In the genomic region with DNA sequence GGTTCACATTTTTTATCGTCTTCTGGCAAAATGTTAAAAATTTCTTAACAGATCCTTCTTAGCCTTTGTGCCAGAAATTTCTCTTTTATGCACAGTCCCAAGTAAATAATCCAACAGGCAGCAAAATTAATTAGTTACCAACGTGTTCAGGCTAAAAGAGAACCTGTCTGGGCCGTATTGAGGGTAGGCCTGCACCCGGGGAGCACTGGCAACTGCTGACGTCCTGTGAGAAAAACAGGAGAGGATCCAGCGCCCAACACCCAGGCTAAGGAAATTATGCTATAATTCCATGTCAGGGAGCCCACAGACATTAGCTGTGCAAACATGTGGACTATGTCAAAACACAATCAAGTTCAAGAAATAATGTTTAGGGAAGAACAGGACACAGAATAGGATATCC, we compare ENCODE assay signal across 20 cellular contexts. TPM values are rescaled to one million over a fixed set of nuclear protein-coding genes. Genes with fewer than 3 reads are reported as not detected.
"Had no signal": no experiment of that assay in that cellular context is flagged by ENCODE, and none has a peak within 500 bp of the region (broad histone marks: within the 10 kb centered on the region; RNA-seq: fewer than 3 reads in every experiment).

No MANE protein-coding gene starts in this region.

- H3K9me3 ChIP-seq: stomach, vagina had no signal

- DNase-seq: activated CD4-positive, alpha-beta T cell treated with anti-CD3 and anti-CD28 coated beads for 4 hours; activated CD8-positive, alpha-beta T cell treated with anti-CD3 and anti-CD28 coated beads for 36 hours; activated effector memory CD4-positive, alpha-beta T cell treated with anti-CD3 and anti-CD28 coated beads, Interleukin-2, amount 50 U/mL, for 16 hours; activated T-cell treated with anti-CD3 and anti-CD28 coated beads, Interleukin-2, amount 50 U/mL, for 48 hours; amygdala; cortex of kidney; effector CD4-positive, alpha-beta T cell; foreskin keratinocyte; head of caudate nucleus; immature natural killer cell; left cardiac atrium; mesendoderm; natural killer cell; stimulated activated CD4-positive, alpha-beta T cell treated with anti-CD3 and anti-CD28 coated beads, Interleukin-2, amount 100 ng/mL, for 24 hours; stomach; T-helper 17 cell had no signal

- H3K27me3 ChIP-seq: foreskin keratinocyte, stomach, vagina had no signal

- H3K36me3 ChIP-seq: stomach, vagina had no signal

- H3K4me3 ChIP-seq: stomach, vagina had no signal

- H3K4me1 ChIP-seq: foreskin keratinocyte had no signal

- H3K27ac ChIP-seq: foreskin keratinocyte, vagina had no signal

RNA-seq across cellular contexts. Expression of a gene that starts 30.7 kb away (rescaled TPM):
- total RNA-seq: activated CD8-positive, alpha-beta T cell treated with anti-CD3 and anti-CD28 coated beads for 36 hours; activated naive CD4-positive, alpha-beta T cell treated with anti-CD3 and anti-CD28 coated beads, Interleukin-2, amount 50 U/mL, for 72 hours; pulmonary artery endothelial cell; WTC11 had no signal
